22 cellular contexts compared by ENCODE assay signal in the genomic region with DNA sequence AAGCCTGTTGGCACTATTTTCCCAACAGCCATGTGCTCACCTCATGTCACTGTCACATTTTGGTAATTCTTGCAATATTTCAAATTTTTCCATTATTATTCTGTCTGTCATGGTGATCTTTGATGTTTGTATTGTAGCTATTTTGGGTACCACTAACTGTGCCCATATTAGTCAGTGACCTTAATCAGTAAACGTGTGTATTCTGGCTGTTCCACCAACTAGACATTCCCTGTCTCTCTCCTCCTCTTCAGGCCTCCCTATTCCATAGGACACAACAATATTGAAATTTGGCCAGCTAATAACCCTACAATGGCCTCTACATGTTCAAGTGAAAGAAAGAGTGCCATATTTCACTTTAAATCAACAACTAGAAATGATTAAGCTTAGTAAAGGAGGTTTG.
"Had no signal": no experiment of that assay in that cellular context is flagged by ENCODE, and none has a peak within 500 bp of the region (broad histone marks: within the 10 kb centered on the region; RNA-seq: fewer than 3 reads in every experiment).

No MANE protein-coding gene starts in this region.

- H3K27me3 ChIP-seq: left lung, ovary, tibial nerve, uterus had no signal

- DNase-seq: hippocampal formation; kidney; left colon; left lung; lower lobe of right lung; mammary epithelial cell; mesenchymal stem cell; natural killer cell; ovary; right cardiac atrium; small intestine; stimulated activated CD4-positive, alpha-beta T cell treated with anti-CD3 and anti-CD28 coated beads, Interleukin-1b, Interleukin-23, amount 100 ng/mL, for 48 hours; stimulated activated CD4-positive, alpha-beta T cell treated with anti-CD3 and anti-CD28 coated beads, Interleukin-2, amount 100 ng/mL, for 48 hours; stimulated activated CD4-positive, alpha-beta T cell treated with anti-CD3 and anti-CD28 coated beads, Interleukin-4, amount 100 ng/mL, for 4 hours; stimulated activated CD8-positive, alpha-beta memory T cell treated with anti-CD3 and anti-CD28 coated beads, Interleukin-4, amount 100 ng/mL, for 48 hours; stimulated activated naive CD4-positive, alpha-beta T cell treated with Interleukin-2 at 50 U/mL for 16 hours; stimulated activated naive CD8-positive, alpha-beta T cell treated with anti-CD3 and anti-CD28 coated beads, Interleukin-15, amount 100 ng/mL, for 72 hours; substantia nigra; uterus had no signal

- FAIRE-seq: kidney, small intestine had no signal

- H3K27ac ChIP-seq: left lung, lower lobe of right lung, ovary, tibial nerve, uterus had no signal

- H3K36me3 ChIP-seq: ovary, uterus had no signal

- ATAC-seq: left colon; left lung; lower lobe of right lung; natural killer cell; right cardiac atrium; sciatic nerve; stimulated activated memory B cell treated with anti-CD40 and anti-IgM and Interleukin-4, amounts not matched to agents 10 μg/mL and 1 μg/mL and 100 μg/mL, for 72 hours; stimulated activated naive CD8-positive, alpha-beta T cell treated with anti-CD3 and anti-CD28 coated beads, Interleukin-15, amount 100 ng/mL, for 72 hours had no signal

- H3K4me1 ChIP-seq: left lung, lower lobe of right lung, uterus had no signal

- H3K9me3 ChIP-seq: left lung, lower lobe of right lung, ovary, tibial nerve, uterus had no signal

- H3K4me3 ChIP-seq: left lung, lower lobe of right lung, ovary, tibial nerve, uterus had no signal
